ENCODE assay signal across 8 cellular contexts in the genomic region with DNA sequence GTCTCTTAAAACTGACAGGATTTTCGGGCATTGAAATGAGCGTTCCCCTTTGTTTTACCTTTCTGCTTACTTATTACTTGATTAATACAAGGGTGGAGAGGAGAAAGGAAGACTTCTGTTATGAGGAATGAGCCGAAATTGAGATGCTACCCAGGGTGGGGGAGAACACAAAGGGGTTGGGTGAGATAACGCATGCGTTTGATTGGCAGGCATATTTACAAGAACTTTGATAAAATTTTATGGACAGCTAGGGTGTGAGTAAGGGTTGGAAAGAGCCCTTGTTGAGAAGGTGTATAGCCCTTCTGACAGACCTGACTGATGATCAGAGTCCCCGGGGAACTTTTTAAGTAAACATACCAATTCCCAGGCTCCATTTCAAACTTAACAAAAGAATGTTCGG. TPM values are rescaled to one million over a fixed set of nuclear protein-coding genes. Genes with fewer than 3 reads are reported as not detected.
DNase-seq lines count a peak whose midpoint lies in the region; ATAC-seq and TF ChIP-seq lines count a peak whose summit lies in the region.

No MANE protein-coding gene starts in this region.

- H3K9me3 ChIP-seq in hepatocyte (ENCODE audit: low read depth) = no peaks in the 10 kb centered on the region

- H3K27me3 Mint-ChIP-seq in WTC11 (ENCODE audit: low read depth) = no peaks in the 10 kb centered on the region
- H3K27me3 Mint-ChIP-seq in stimulated activated memory B cell treated with anti-CD40 and anti-IgM and Interleukin-4, amounts not matched to agents 10 μg/mL and 1 μg/mL and 100 μg/mL, for 72 hours = no peaks in the 10 kb centered on the region

- no peaks in the 10 kb centered on the region for H3K9me2 ChIP-seq in hepatocyte (replicated peaks; ENCODE audit: insufficient read depth)

- ATAC-seq in WTC11 (no peak), HG03196 (IDR thresholded peaks at IDR 0.05; ENCODE audit: unreplicated experiment) (no peak), HG03025 (IDR thresholded peaks at IDR 0.05; ENCODE audit: low FRiP score, unreplicated experiment) (no peak)
- no peak for ATAC-seq in stimulated activated memory B cell treated with anti-CD40 and anti-IgM and Interleukin-4, amounts not matched to agents 10 μg/mL and 1 μg/mL and 100 μg/mL, for 72 hours

- H2AFZ ChIP-seq in hepatocyte = peak overlapping the region; percentile 86

- H3K27ac Mint-ChIP-seq in WTC11 = peak overlapping the region; percentile 14; the same call in 1 of the 2 replicates
- peak overlapping the region; percentile 99 for H3K27ac Mint-ChIP-seq in stimulated activated memory B cell treated with anti-CD40 and anti-IgM and Interleukin-4, amounts not matched to agents 10 μg/mL and 1 μg/mL and 100 μg/mL, for 72 hours

- H3K4me1 ChIP-seq in hepatocyte (ENCODE audit: insufficient read depth) = no peaks in the 10 kb centered on the region

- peak overlapping the region; percentile 93 for H3K27ac ChIP-seq in hepatocyte

- H3K9me3 Mint-ChIP-seq in WTC11 = no peaks in the 10 kb centered on the region
- no peaks in the 10 kb centered on the region for H3K9me3 Mint-ChIP-seq in stimulated activated memory B cell treated with anti-CD40 and anti-IgM and Interleukin-4, amounts not matched to agents 10 μg/mL and 1 μg/mL and 100 μg/mL, for 72 hours

- 4% methylated on average over 7 of the region's 7 CpGs for WGBS in hepatocyte (ENCODE audit: low lambda C conversion rate, missing lambda C conversion rate)

- H3K79me2 ChIP-seq in hepatocyte = peaks cover 55% of the 10 kb centered on the region

- in situ Hi-C loops in KBM-7 (cut with MboI; ENCODE audit: low pct_unique_long_range_greater_than_20kb, low sequenced_read_pairs) = no loop called here

- H3K27me3 ChIP-seq in BJ (ENCODE audit: control insufficient read depth, insufficient read depth, low read length) (no peaks in the 10 kb centered on the region), hepatocyte (no peaks in the 10 kb centered on the region)

- H3K36me3 ChIP-seq in BJ (ENCODE audit: control insufficient read depth, insufficient read depth, low read length) = no peaks in the 10 kb centered on the region
- no peaks in the 10 kb centered on the region for H3K36me3 ChIP-seq in hepatocyte (replicated peaks; ENCODE audit: insufficient read depth, low read depth)

- peaks cover 32% of the 10 kb centered on the region for H3K4me1 Mint-ChIP-seq in WTC11
- peaks cover 42% of the 10 kb centered on the region for H3K4me1 Mint-ChIP-seq in stimulated activated memory B cell treated with anti-CD40 and anti-IgM and Interleukin-4, amounts not matched to agents 10 μg/mL and 1 μg/mL and 100 μg/mL, for 72 hours

- DNase-seq in BJ (ENCODE audit: low read depth) (no peak), GM20000 (ENCODE audit: low spot score) (peak; percentile 20), WTC11 (ENCODE audit: low spot score) (no peak), hepatocyte (ENCODE audit: low spot score) (peak; percentile 28), KBM-7 (no peak)

- peaks cover 27% of the 10 kb centered on the region for H4K20me1 ChIP-seq in hepatocyte (ENCODE audit: insufficient read depth, poor library complexity, severe bottlenecking)

- peak overlapping the region; percentile 96 for H3K4me3 ChIP-seq in BJ (ENCODE audit: low read depth, low read length)
- peak overlapping the region; percentile 79 for H3K4me3 ChIP-seq in hepatocyte

- POLR2A ChIA-PET in BJ (lab: Charles Lee) = no interaction called here
- POLR2A ChIA-PET in WTC11 (lab: Charles Lee) = interaction anchor here (2.6 kb wide), 1 partner anchor 74 kb away, joined by 15 read pairs; a partner anchor contains a TSS

- peak overlapping the region; percentile 85 for H3K4me2 ChIP-seq in hepatocyte

- TF ChIP-seq CTCF in BJ (IDR thresholded peaks at IDR 0.05; ENCODE audit: insufficient read depth, low read depth, low read length) (no peak), GM20000 (IDR thresholded peaks at IDR 0.05; ENCODE audit: extremely low read depth, missing control alignments) (no peak), WTC11 (IDR thresholded peaks at IDR 0.05) (no peak), hepatocyte (IDR thresholded peaks at IDR 0.05; ENCODE audit: poor library complexity) (no peak)

- H3K4me3 Mint-ChIP-seq in WTC11 = peak overlapping the region; percentile 92
- peak overlapping the region; percentile 100 for H3K4me3 Mint-ChIP-seq in stimulated activated memory B cell treated with anti-CD40 and anti-IgM and Interleukin-4, amounts not matched to agents 10 μg/mL and 1 μg/mL and 100 μg/mL, for 72 hours

- CTCF ChIA-PET in BJ (lab: Yijun Ruan, JAX) = no interaction called here
- CTCF ChIA-PET in WTC11 (lab: Charles Lee) = no interaction called here

- peaks cover 13% of the 10 kb centered on the region for H3K36me3 Mint-ChIP-seq in WTC11
- H3K36me3 Mint-ChIP-seq in stimulated activated memory B cell treated with anti-CD40 and anti-IgM and Interleukin-4, amounts not matched to agents 10 μg/mL and 1 μg/mL and 100 μg/mL, for 72 hours = peaks cover 41% of the 10 kb centered on the region

TF ChIP-seq in WTC11, 78 proteins besides CTCF, POLR2A, EP300 and RAD21 (continues in another document):
- TF ChIP-seq, protein P1, sequence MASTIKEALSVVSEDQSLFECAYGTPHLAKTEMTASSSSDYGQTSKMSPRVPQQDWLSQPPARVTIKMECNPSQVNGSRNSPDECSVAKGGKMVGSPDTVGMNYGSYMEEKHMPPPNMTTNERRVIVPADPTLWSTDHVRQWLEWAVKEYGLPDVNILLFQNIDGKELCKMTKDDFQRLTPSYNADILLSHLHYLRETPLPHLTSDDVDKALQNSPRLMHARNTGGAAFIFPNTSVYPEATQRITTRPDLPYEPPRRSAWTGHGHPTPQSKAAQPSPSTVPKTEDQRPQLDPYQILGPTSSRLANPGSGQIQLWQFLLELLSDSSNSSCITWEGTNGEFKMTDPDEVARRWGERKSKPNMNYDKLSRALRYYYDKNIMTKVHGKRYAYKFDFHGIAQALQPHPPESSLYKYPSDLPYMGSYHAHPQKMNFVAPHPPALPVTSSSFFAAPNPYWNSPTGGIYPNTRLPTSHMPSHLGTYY (CRISPR knock-in tag; IDR thresholded peaks at IDR 0.05) = no peak
- TF ChIP-seq, protein P2, sequence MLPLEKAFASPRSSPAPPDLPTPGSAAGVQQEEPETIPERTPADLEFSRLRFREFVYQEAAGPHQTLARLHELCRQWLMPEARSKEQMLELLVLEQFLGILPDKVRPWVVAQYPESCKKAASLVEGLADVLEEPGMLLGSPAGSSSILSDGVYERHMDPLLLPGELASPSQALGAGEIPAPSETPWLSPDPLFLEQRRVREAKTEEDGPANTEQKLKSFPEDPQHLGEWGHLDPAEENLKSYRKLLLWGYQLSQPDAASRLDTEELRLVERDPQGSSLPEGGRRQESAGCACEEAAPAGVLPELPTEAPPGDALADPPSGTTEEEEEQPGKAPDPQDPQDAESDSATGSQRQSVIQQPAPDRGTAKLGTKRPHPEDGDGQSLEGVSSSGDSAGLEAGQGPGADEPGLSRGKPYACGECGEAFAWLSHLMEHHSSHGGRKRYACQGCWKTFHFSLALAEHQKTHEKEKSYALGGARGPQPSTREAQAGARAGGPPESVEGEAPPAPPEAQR (CRISPR knock-in tag; IDR thresholded peaks at IDR 0.05) = no peak
- TF ChIP-seq ESRRA (CRISPR knock-in tag; IDR thresholded peaks at IDR 0.05; ENCODE audit: borderline replicate concordance) (no peak), PRRX2 (CRISPR knock-in tag; IDR thresholded peaks at IDR 0.05) (no peak), ZNF263 (CRISPR knock-in tag; IDR thresholded peaks at IDR 0.05; ENCODE audit: low read depth) (no peak), NR3C1 (CRISPR knock-in tag; conservative IDR thresholded peaks at IDR 0.05; ENCODE audit: low read depth) (no peak), FOXP1 (CRISPR knock-in tag; IDR thresholded peaks at IDR 0.05; ENCODE audit: borderline replicate concordance) (no peak), FOXJ3 (CRISPR knock-in tag; IDR thresholded peaks at IDR 0.05; ENCODE audit: borderline replicate concordance) (no peak)
- TF ChIP-seq, protein P3, sequence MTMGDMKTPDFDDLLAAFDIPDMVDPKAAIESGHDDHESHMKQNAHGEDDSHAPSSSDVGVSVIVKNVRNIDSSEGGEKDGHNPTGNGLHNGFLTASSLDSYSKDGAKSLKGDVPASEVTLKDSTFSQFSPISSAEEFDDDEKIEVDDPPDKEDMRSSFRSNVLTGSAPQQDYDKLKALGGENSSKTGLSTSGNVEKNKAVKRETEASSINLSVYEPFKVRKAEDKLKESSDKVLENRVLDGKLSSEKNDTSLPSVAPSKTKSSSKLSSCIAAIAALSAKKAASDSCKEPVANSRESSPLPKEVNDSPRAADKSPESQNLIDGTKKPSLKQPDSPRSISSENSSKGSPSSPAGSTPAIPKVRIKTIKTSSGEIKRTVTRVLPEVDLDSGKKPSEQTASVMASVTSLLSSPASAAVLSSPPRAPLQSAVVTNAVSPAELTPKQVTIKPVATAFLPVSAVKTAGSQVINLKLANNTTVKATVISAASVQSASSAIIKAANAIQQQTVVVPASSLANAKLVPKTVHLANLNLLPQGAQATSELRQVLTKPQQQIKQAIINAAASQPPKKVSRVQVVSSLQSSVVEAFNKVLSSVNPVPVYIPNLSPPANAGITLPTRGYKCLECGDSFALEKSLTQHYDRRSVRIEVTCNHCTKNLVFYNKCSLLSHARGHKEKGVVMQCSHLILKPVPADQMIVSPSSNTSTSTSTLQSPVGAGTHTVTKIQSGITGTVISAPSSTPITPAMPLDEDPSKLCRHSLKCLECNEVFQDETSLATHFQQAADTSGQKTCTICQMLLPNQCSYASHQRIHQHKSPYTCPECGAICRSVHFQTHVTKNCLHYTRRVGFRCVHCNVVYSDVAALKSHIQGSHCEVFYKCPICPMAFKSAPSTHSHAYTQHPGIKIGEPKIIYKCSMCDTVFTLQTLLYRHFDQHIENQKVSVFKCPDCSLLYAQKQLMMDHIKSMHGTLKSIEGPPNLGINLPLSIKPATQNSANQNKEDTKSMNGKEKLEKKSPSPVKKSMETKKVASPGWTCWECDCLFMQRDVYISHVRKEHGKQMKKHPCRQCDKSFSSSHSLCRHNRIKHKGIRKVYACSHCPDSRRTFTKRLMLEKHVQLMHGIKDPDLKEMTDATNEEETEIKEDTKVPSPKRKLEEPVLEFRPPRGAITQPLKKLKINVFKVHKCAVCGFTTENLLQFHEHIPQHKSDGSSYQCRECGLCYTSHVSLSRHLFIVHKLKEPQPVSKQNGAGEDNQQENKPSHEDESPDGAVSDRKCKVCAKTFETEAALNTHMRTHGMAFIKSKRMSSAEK (CRISPR knock-in tag; IDR thresholded peaks at IDR 0.05; ENCODE audit: borderline replicate concordance) = no peak

RNA-seq across cellular contexts. Expression of a gene that starts 1.8 kb away (rescaled TPM):
- polyA plus RNA-seq in BJ (2011; rRNA removed) (12.3 and 13.2 TPM in 2 replicates), hepatocyte (13.1 and 18.5 TPM in 2 replicates)
- 8.9 and 28.3 TPM in 2 replicates for polyA minus RNA-seq in BJ (2011; rRNA and poly(A)+ RNA removed)
- total RNA-seq in WTC11 (2021) (98.4 to 106 TPM (median 103 TPM) in 3 replicates), hepatocyte (35.8 and 41.1 TPM in 2 replicates)

Comparison
In these comparisons a context has a peak if more than half of its experiments do, and no peak if none do; other contexts are left out.
1. DNase-seq: peak in GM20000 (single experiment) and hepatocyte (single experiment); none in BJ (single experiment), WTC11 (single experiment) and KBM-7 (single experiment).